In genomic region chr11:15927196-15927865, GRCh38 we compare ENCODE assay signal across 26 cellular contexts.
"Had no signal": no experiment of that assay in that cellular context is flagged by ENCODE, and none has a peak within 500 bp of the region (broad histone marks: within the 10 kb centered on the region; RNA-seq: fewer than 3 reads in every experiment).

No MANE protein-coding gene starts in this region.

- H3K27ac ChIP-seq: cardiac muscle cell, VCaP had no signal

- ATAC-seq: activated CD4-positive, alpha-beta T cell treated with anti-CD3 and anti-CD28 coated beads for 36 hours; activated T-helper 17 cell treated with anti-CD3 and anti-CD28 coated beads, Interleukin-2, amount 50 U/mL, for 72 hours; Panc1 had no signal

- FAIRE-seq: astrocyte had no signal

- H3K4me3 ChIP-seq: cardiac muscle cell had no signal

- H3K36me3 ChIP-seq: cardiac muscle cell had no signal

- DNase-seq: activated CD4-positive, alpha-beta memory T cell treated with anti-CD3 and anti-CD28 coated beads, Interleukin-2, amount 10 ng/mL, durations not matched to agents 7 days and 5 days; activated CD4-positive, alpha-beta T cell treated with anti-CD3 and anti-CD28 coated beads for 36 hours; activated CD4-positive, alpha-beta T cell treated with anti-CD3 and anti-CD28 coated beads, Interleukin-2, amount 50 U/mL, for 1 hour; activated gamma-delta T cell; activated naive CD4-positive, alpha-beta T cell treated with anti-CD3 and anti-CD28 coated beads for 36 hours; activated T-cell treated with anti-CD3 and anti-CD28 coated beads for 4 hours; activated T-cell treated with anti-CD3 and anti-CD28 coated beads, Interleukin-2, amount 50 U/mL, for 48 hours; amygdala; Karpas-422; MM.1S; NCI-H1105 treated with DMSO at 0.1 percent for 48 hours; NCI-H1436 treated with DMSO at 0.1 percent for 48 hours; NCI-H187; NCI-H2081; NCI-H510A treated with DMSO at 0.1 percent for 48 hours; NCI-H69; NK-92 treated with Interleukin-12 subunit alpha and Interleukin-12 subunit beta, amount 100 ng/mL, for 24 hours; OCI-M1; RPMI8226; SHP77 treated with DMSO at 0.1 percent for 48 hours; T-helper 2 cell had no signal

- H3K27me3 ChIP-seq: cardiac muscle cell had no signal
